21 cellular contexts compared by ENCODE assay signal in the genomic region with DNA sequence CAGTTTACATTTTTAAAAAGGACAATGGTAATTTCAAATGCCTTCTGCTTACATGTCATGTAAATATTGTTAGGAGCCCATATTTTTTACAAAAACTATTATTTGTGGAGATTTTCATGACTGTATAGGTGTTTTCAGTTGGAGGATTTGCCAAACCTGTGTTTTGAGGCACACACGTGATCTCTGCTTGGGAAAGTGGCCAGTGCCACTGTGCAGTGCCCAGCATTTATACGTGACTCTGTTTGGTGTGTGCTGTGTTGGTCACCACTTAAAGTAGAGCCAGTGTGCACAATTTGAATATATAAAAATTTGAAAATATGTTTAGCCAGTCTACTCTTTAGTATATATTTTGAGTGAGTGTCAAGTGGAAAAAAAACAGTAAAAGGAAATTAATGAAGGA. TPM values are rescaled to one million over a fixed set of nuclear protein-coding genes. Genes with fewer than 3 reads are reported as not detected.
DNase-seq lines count a peak whose midpoint lies in the region; ATAC-seq and TF ChIP-seq lines count a peak whose summit lies in the region.
"Had no signal": no experiment of that assay in that cellular context is flagged by ENCODE, and none has a peak within 500 bp of the region (broad histone marks: within the 10 kb centered on the region; RNA-seq: fewer than 3 reads in every experiment).

No MANE protein-coding gene starts in this region.

- no peaks in the 10 kb centered on the region for H3K27me3 ChIP-seq in right cardiac atrium (ENCODE audit: control insufficient read depth, insufficient read depth)
- H3K27me3 ChIP-seq in naive thymus-derived CD4-positive, alpha-beta T cell (ENCODE audit: control insufficient read depth in 2 of 2, insufficient read depth in 2 of 2, low read length in 2 of 2) = no peaks in the 10 kb centered on the region

- no peaks in the 10 kb centered on the region for H3K9me3 Mint-ChIP-seq in WTC11
- no peaks in the 10 kb centered on the region for H3K9me3 Mint-ChIP-seq in naive thymus-derived CD4-positive, alpha-beta T cell
- H3K9me3 Mint-ChIP-seq: CD4-positive, alpha-beta T cell had no signal

- peaks cover 19% of the 10 kb centered on the region for H3K36me3 Mint-ChIP-seq in WTC11
- H3K36me3 Mint-ChIP-seq in naive thymus-derived CD4-positive, alpha-beta T cell = peaks cover 5 to 45% (median 29%) of the 10 kb centered on the region in 5 donors

- H3K4me1 Mint-ChIP-seq in WTC11 = peaks cover 7% of the 10 kb centered on the region
- peaks cover 0 to under 1% (median 0%) of the 10 kb centered on the region in 7 donors for H3K4me1 Mint-ChIP-seq in naive thymus-derived CD4-positive, alpha-beta T cell

- H3K27ac ChIP-seq in right cardiac atrium (ENCODE audit: low read length) = no peak overlapping the region
- H3K27ac ChIP-seq in naive thymus-derived CD4-positive, alpha-beta T cell (ENCODE audit: low read depth, low read length) = no peak overlapping the region
- H3K27ac ChIP-seq: 22Rv1, A549, C4-2B, HL-60 had no signal

- ATAC-seq in Right ventricle myocardium superior (ENCODE audit: poor library complexity) (peak; percentile 25), right cardiac atrium (no peak), WTC11 (no peak), GM21360 (IDR thresholded peaks at IDR 0.05; ENCODE audit: unreplicated experiment) (no peak)
- no peak for ATAC-seq in naive thymus-derived CD4-positive, alpha-beta T cell
- ATAC-seq: A549, GM12878 had no signal

- peaks cover 15% of the 10 kb centered on the region for H3K4me1 ChIP-seq in right cardiac atrium (ENCODE audit: control insufficient read depth, insufficient read depth, low read length)
- H3K4me1 ChIP-seq in naive thymus-derived CD4-positive, alpha-beta T cell (ENCODE audit: control insufficient read depth in 2 of 2, insufficient read depth in 2 of 2, low read length in 2 of 2) = no peaks in the 10 kb centered on the region
- H3K4me1 ChIP-seq: A549, Caco-2 had no signal

- H3K9me3 ChIP-seq in right cardiac atrium (ENCODE audit: control insufficient read depth, low read length) = no peaks in the 10 kb centered on the region
- no peaks in the 10 kb centered on the region for H3K9me3 ChIP-seq in naive thymus-derived CD4-positive, alpha-beta T cell (ENCODE audit: control insufficient read depth in 2 of 3, low read length in 3 of 3)
- H3K9me3 ChIP-seq: A549, Caco-2, HAP-1 had no signal

- peaks cover 0 to 91% (median 11%) of the 10 kb centered on the region in 3 experiments for H3K36me3 ChIP-seq in naive thymus-derived CD4-positive, alpha-beta T cell (ENCODE audit: control insufficient read depth in 2 of 3, insufficient read depth in 3 of 3, low read length in 3 of 3)

- peak overlapping the region; percentile 85; the same call in 1 of the 2 replicates for H3K27ac Mint-ChIP-seq in WTC11
- peak overlapping the region in 5 of 9 donors; percentile 17 to 62 (median 53) for H3K27ac Mint-ChIP-seq in naive thymus-derived CD4-positive, alpha-beta T cell

- DNase-seq in Right ventricle myocardium superior (no peak), right cardiac atrium (no peak), G401 (ENCODE audit: low spot score) (peak; percentile 61), WTC11 (ENCODE audit: low spot score) (no peak), NCI-H2196 treated with DMSO at 0.1 percent for 48 hours (lab: John Stamatoyannopoulos, UW; ENCODE audit: unreplicated experiment) (no peak)
- DNase-seq in naive thymus-derived CD4-positive, alpha-beta T cell = no peak
- no peak for DNase-seq in NK-92 treated with Interleukin-12 subunit alpha and Interleukin-12 subunit beta, amount 100 ng/mL, for 24 hours (lab: John Stamatoyannopoulos, UW)
- DNase-seq: AML-193; Caco-2; CD4-positive, alpha-beta T cell; DMS153; DMS79; GF-D8 had no signal

- no peak overlapping the region for H3K4me3 Mint-ChIP-seq in WTC11
- H3K4me3 Mint-ChIP-seq in naive thymus-derived CD4-positive, alpha-beta T cell = no peak overlapping the region
- H3K4me3 Mint-ChIP-seq: CD4-positive, alpha-beta T cell had no signal

- POLR2A ChIA-PET in WTC11 (lab: Charles Lee) = no interaction called here
- POLR2A ChIA-PET in naive thymus-derived CD4-positive, alpha-beta T cell (lab: Charles Lee) = no interaction called here

- TF ChIP-seq CTCF in WTC11 (IDR thresholded peaks at IDR 0.05) = no peak

- H3K27me3 Mint-ChIP-seq in WTC11 (ENCODE audit: low read depth) = no peaks in the 10 kb centered on the region
- H3K27me3 Mint-ChIP-seq in naive thymus-derived CD4-positive, alpha-beta T cell = no peaks in the 10 kb centered on the region
- H3K27me3 Mint-ChIP-seq: CD4-positive, alpha-beta T cell had no signal

- in situ Hi-C loops in G401 (cut with HindIII; ENCODE audit: low sequenced_read_pairs) = no loop called here

- H3K4me3 ChIP-seq in right cardiac atrium (ENCODE audit: low read length) = no peak overlapping the region
- H3K4me3 ChIP-seq in naive thymus-derived CD4-positive, alpha-beta T cell (ENCODE audit: low read length) = no peak overlapping the region
- H3K4me3 ChIP-seq: A549, GM12878, HAP-1 had no signal

- CTCF ChIA-PET in WTC11 (lab: Charles Lee) = interaction anchor here (1.0 to 2.5 kb wide), 2 partner anchors 18 to 185 kb away, joined by 7 to 9 read pairs; no protein-coding TSS in a partner anchor
- CTCF ChIA-PET in naive thymus-derived CD4-positive, alpha-beta T cell (lab: Charles Lee) = interaction anchor here (0.7 kb wide), 2 partner anchors 30 to 87 kb away, joined by 3 read pairs; no protein-coding TSS in a partner anchor

- 76% methylated on average over 2 of the region's 2 CpGs for WGBS in right cardiac atrium

- intact Hi-C loops in Right ventricle myocardium superior (cut with DNase I) (no loop called here), right cardiac atrium (cut with DNase I) (no loop called here)
- intact Hi-C loops in naive thymus-derived CD4-positive, alpha-beta T cell (cut with micrococcal nuclease) = no loop called here

TF ChIP-seq in WTC11, 78 proteins besides CTCF, POLR2A, EP300 and RAD21:
- TF ChIP-seq, protein P1, sequence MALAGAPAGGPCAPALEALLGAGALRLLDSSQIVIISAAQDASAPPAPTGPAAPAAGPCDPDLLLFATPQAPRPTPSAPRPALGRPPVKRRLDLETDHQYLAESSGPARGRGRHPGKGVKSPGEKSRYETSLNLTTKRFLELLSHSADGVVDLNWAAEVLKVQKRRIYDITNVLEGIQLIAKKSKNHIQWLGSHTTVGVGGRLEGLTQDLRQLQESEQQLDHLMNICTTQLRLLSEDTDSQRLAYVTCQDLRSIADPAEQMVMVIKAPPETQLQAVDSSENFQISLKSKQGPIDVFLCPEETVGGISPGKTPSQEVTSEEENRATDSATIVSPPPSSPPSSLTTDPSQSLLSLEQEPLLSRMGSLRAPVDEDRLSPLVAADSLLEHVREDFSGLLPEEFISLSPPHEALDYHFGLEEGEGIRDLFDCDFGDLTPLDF (CRISPR knock-in tag; IDR thresholded peaks at IDR 0.05) = no peak
- TF ChIP-seq NFYB (CRISPR knock-in tag; conservative IDR thresholded peaks at IDR 0.05; ENCODE audit: low read depth) = no peak
- no peak for TF ChIP-seq ATF3 (CRISPR knock-in tag; conservative IDR thresholded peaks at IDR 0.05)
- no peak for TF ChIP-seq CREM (CRISPR knock-in tag; IDR thresholded peaks at IDR 0.05)
- TF ChIP-seq JUN (CRISPR knock-in tag; IDR thresholded peaks at IDR 0.05) = no peak
- TF ChIP-seq, protein P2, sequence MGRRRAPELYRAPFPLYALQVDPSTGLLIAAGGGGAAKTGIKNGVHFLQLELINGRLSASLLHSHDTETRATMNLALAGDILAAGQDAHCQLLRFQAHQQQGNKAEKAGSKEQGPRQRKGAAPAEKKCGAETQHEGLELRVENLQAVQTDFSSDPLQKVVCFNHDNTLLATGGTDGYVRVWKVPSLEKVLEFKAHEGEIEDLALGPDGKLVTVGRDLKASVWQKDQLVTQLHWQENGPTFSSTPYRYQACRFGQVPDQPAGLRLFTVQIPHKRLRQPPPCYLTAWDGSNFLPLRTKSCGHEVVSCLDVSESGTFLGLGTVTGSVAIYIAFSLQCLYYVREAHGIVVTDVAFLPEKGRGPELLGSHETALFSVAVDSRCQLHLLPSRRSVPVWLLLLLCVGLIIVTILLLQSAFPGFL (CRISPR knock-in tag; IDR thresholded peaks at IDR 0.05; ENCODE audit: borderline replicate concordance) = no peak
- TF ChIP-seq ZNF121 (CRISPR knock-in tag; IDR thresholded peaks at IDR 0.05) = no peak
- no peak for TF ChIP-seq ETV6 (CRISPR knock-in tag; IDR thresholded peaks at IDR 0.05)
- no peak for TF ChIP-seq ZNF423 (CRISPR knock-in tag; IDR thresholded peaks at IDR 0.05)
- TF ChIP-seq JAZF1 (CRISPR knock-in tag; IDR thresholded peaks at IDR 0.05) = no peak
- no peak for TF ChIP-seq HMGA2 (CRISPR knock-in tag; IDR thresholded peaks at IDR 0.05)
- no peak for TF ChIP-seq OVOL2 (CRISPR knock-in tag; IDR thresholded peaks at IDR 0.05; ENCODE audit: borderline replicate concordance)
- no peak for TF ChIP-seq CDX4 (CRISPR knock-in tag; IDR thresholded peaks at IDR 0.05; ENCODE audit: borderline replicate concordance)
TF ChIP-seq in WTC11: peak in this region for 0.

RNA-seq across cellular contexts. Expression of gene NAP1L5, which starts 26.8 kb away (rescaled TPM):
- total RNA-seq in Right ventricle myocardium superior (1.9 TPM), right cardiac atrium (10 to 100 TPM in 1 of 4 donors, 1 to 10 TPM in 3; 5.2 to 11.9 (median 6.3) TPM), WTC11 (2021) (3.1 to 3.4 TPM (median 3.3 TPM) in 3 replicates)
- polyA plus RNA-seq in right cardiac atrium = 12.9 TPM
- 5.4 and 6.3 TPM in 2 replicates for total RNA-seq in G401 (2014; rRNA removed; shearing (Covaris generic))
- total RNA-seq in naive thymus-derived CD4-positive, alpha-beta T cell = 10 to 100 TPM in 1 of 5 experiments, 1 to 10 TPM in 4; 1.4 to 11.7 (median 4.5) TPM
- polyA plus RNA-seq in naive thymus-derived CD4-positive, alpha-beta T cell = 1 to 10 TPM; 1.5 to 3.0 TPM
- total RNA-seq: Caco-2, H4 had no signal
